ENCODE assay signal across 11 cellular contexts in genomic region chr20:48698507-48699267, GRCh38.
A peak's percentile ranks its signal among the peaks of the same experiment; 100 is the strongest.
DNase-seq lines count a peak whose midpoint lies in the region; ATAC-seq, FAIRE-seq and TF ChIP-seq lines count a peak whose summit lies in the region.
"Had no signal": no experiment of that assay in that cellular context is flagged by ENCODE, and none has a peak within 500 bp of the region (broad histone marks: within the 10 kb centered on the region; RNA-seq: fewer than 3 reads in every experiment).

No MANE protein-coding gene starts in this region.

- no peak overlapping the region for H3K4me3 Mint-ChIP-seq in T-helper 2 cell treated with Interferon-gamma antibody and Interleukin-4, amounts not matched to agents 5 μg/mL and 100 μg/mL, for 36 hours
- H3K4me3 Mint-ChIP-seq: CD8-positive, alpha-beta T cell; nephron had no signal

- H4K8ac ChIP-seq in mesendoderm (ENCODE audit: low read depth, low read length) = no peak overlapping the region

- no peak overlapping the region for H3K18ac ChIP-seq in mesendoderm (ENCODE audit: low read length)

- WGBS in mesendoderm (ENCODE audit: extremely low coverage, insufficient coverage, low lambda C conversion rate) = no CpG with 5 or more reads among the region's 13 CpGs
- WGBS in gastroesophageal sphincter (ENCODE audit: low coverage in 1 of 2), 2 donors = 61 to 91% methylated on average over 4 to 8 of the region's 13 CpGs

- H2BK120ac ChIP-seq in mesendoderm (ENCODE audit: low read depth, low read length) = no peak overlapping the region

- DNase-seq in AG09309 (ENCODE audit: low read depth) = no peak
- peak; percentile 47 for DNase-seq in HuH-7 (ENCODE audit: low spot score)
- no peak for DNase-seq in ascending aorta (ENCODE audit: low spot score in 2 of 2)
- peak; percentile 51 for DNase-seq in mesendoderm
- DNase-seq in T-helper 2 cell = no peak
- DNase-seq in GM12891 (ENCODE audit: insufficient read length, low spot score) = no peak
- DNase-seq in T-helper 2 cell treated with Interferon-gamma antibody and Interleukin-4, amounts not matched to agents 5 μg/mL and 100 μg/mL, for 36 hours (ENCODE audit: low spot score) = no peak
- DNase-seq: CD8-positive, alpha-beta T cell had no signal

- no peak overlapping the region for H2BK15ac ChIP-seq in mesendoderm (replicated peaks; ENCODE audit: low read depth)

- H3K9ac ChIP-seq in mesendoderm (ENCODE audit: low read length) = no peak overlapping the region

- FAIRE-seq in GM12891 (lab: Jason Lieb, UNC) = no peak
- FAIRE-seq: astrocyte had no signal

- no peak overlapping the region for H3K4me2 ChIP-seq in mesendoderm (ENCODE audit: low read length)

- no peaks in the 10 kb centered on the region for H3K79me2 ChIP-seq in mesendoderm (ENCODE audit: control insufficient read depth, insufficient read depth, low read length)

- no peak for ATAC-seq in gastroesophageal sphincter
- ATAC-seq: CD8-positive, alpha-beta T cell had no signal

- TF ChIP-seq POLR2A in GM12891 (IDR thresholded peaks at IDR 0.05; ENCODE audit: low read depth, low read length) (no peak), gastroesophageal sphincter (IDR thresholded peaks at IDR 0.05) (no peak)

- TF ChIP-seq EP300 in gastroesophageal sphincter (IDR thresholded peaks at IDR 0.05) = no peak

- H2AK5ac ChIP-seq in mesendoderm (ENCODE audit: low read length) = no peak overlapping the region

- H3K4ac ChIP-seq in mesendoderm (ENCODE audit: low read depth, low read length) = no peak overlapping the region

- H4K5ac ChIP-seq in mesendoderm (ENCODE audit: low read length) = no peak overlapping the region

- H3K9me3 ChIP-seq in ascending aorta (no peaks in the 10 kb centered on the region), gastroesophageal sphincter (no peaks in the 10 kb centered on the region)

- peak overlapping the region; percentile 86 to 91 for H3K27ac ChIP-seq in ascending aorta
- H3K27ac ChIP-seq in mesendoderm (ENCODE audit: low read depth, low read length) = no peak overlapping the region
- H3K27ac ChIP-seq in gastroesophageal sphincter = peak overlapping the region in 2 of 4 donors; percentile 45 to 55

- TF ChIP-seq CTCF in AG09309 (IDR thresholded peaks at IDR 0.05; ENCODE audit: control insufficient read depth, insufficient read depth, low read depth, low read length, missing control alignments) (peak; percentile 25), ascending aorta (IDR thresholded peaks at IDR 0.05) (no peak), gastroesophageal sphincter (IDR thresholded peaks at IDR 0.05) (no peak)

- peaks cover 30% of the 10 kb centered on the region for H3K36me3 Mint-ChIP-seq in T-helper 2 cell treated with Interferon-gamma antibody and Interleukin-4, amounts not matched to agents 5 μg/mL and 100 μg/mL, for 36 hours (ENCODE audit: low read depth)

- H3K23ac ChIP-seq in mesendoderm (ENCODE audit: low read length) = no peak overlapping the region

- H3K36me3 ChIP-seq in ascending aorta (peaks cover 5 to 15% of the 10 kb centered on the region in 2 donors), mesendoderm (ENCODE audit: control insufficient read depth, insufficient read depth, low read length) (peaks cover 2% of the 10 kb centered on the region), gastroesophageal sphincter (peaks cover 0 to 7% of the 10 kb centered on the region in 2 donors)

- H3K27ac Mint-ChIP-seq in T-helper 2 cell treated with Interferon-gamma antibody and Interleukin-4, amounts not matched to agents 5 μg/mL and 100 μg/mL, for 36 hours = no peak overlapping the region
- H3K27ac Mint-ChIP-seq: CD8-positive, alpha-beta T cell had no signal

- H3K4me1 ChIP-seq in ascending aorta (peaks cover 9 to 40% of the 10 kb centered on the region in 2 donors), mesendoderm (ENCODE audit: control insufficient read depth, low read depth, low read length) (no peaks in the 10 kb centered on the region), gastroesophageal sphincter (peaks cover 0 to 29% (median 6%) of the 10 kb centered on the region in 3 donors)

- H3K56ac ChIP-seq in mesendoderm (ENCODE audit: low read length) = no peak overlapping the region

- no peaks in the 10 kb centered on the region for H3K9me3 Mint-ChIP-seq in T-helper 2 cell treated with Interferon-gamma antibody and Interleukin-4, amounts not matched to agents 5 μg/mL and 100 μg/mL, for 36 hours
- H3K9me3 Mint-ChIP-seq: CD8-positive, alpha-beta T cell; nephron had no signal

- H3K4me1 Mint-ChIP-seq in T-helper 2 cell treated with Interferon-gamma antibody and Interleukin-4, amounts not matched to agents 5 μg/mL and 100 μg/mL, for 36 hours (ENCODE audit: low read depth) = peaks cover 7% of the 10 kb centered on the region

- H3K27me3 Mint-ChIP-seq in T-helper 2 cell treated with Interferon-gamma antibody and Interleukin-4, amounts not matched to agents 5 μg/mL and 100 μg/mL, for 36 hours (ENCODE audit: low read depth) = no peaks in the 10 kb centered on the region

- H3K4me3 ChIP-seq in AG09309 (ENCODE audit: control insufficient read depth, low read depth, low read length) (no peak overlapping the region), ascending aorta (no peak overlapping the region), mesendoderm (ENCODE audit: low read length) (no peak overlapping the region), gastroesophageal sphincter (no peak overlapping the region)

- H3K27me3 ChIP-seq in ascending aorta (no peaks in the 10 kb centered on the region), mesendoderm (ENCODE audit: insufficient read depth, low read length, poor library complexity) (no peaks in the 10 kb centered on the region), gastroesophageal sphincter (no peaks in the 10 kb centered on the region)

- H3K79me1 ChIP-seq in mesendoderm (ENCODE audit: low read length) = peaks cover 1% of the 10 kb centered on the region

- H2BK5ac ChIP-seq in mesendoderm (ENCODE audit: low read length) = no peak overlapping the region

- intact Hi-C loops in ascending aorta (cut with DNase I) = loop anchor here (5.0 kb wide), 1 partner anchor 36 kb away; no protein-coding TSS in a partner anchor

TF ChIP-seq in GM12891, 5 proteins besides CTCF, POLR2A, EP300 and RAD21:
- TF ChIP-seq POU2F2 (IDR thresholded peaks at IDR 0.05; ENCODE audit: low read depth, low read length) = no peak
- TF ChIP-seq PAX5 (IDR thresholded peaks at IDR 0.05; ENCODE audit: insufficient read depth, low read length, severe bottlenecking) = no peak
- no peak for TF ChIP-seq SPI1 (IDR thresholded peaks at IDR 0.05; ENCODE audit: low read depth, low read length)
- TF ChIP-seq POLR2AphosphoS5 (IDR thresholded peaks at IDR 0.05; ENCODE audit: low read depth, low read length) = no peak
- no peak for TF ChIP-seq TAF1 (IDR thresholded peaks at IDR 0.05; ENCODE audit: low read depth, low read length)
TF ChIP-seq in GM12891: peak in this region for 0.

Comparison
In these comparisons a context has a peak if more than half of its experiments do, and no peak if none do; other contexts are left out.
1. DNase-seq: peak in HuH-7 (single experiment) and mesendoderm (single experiment); none in AG09309 (single experiment), ascending aorta (0 of 2), T-helper 2 cell (0 of 5), GM12891 (single experiment) and T-helper 2 cell treated with Interferon-gamma antibody and Interleukin-4, amounts not matched to agents 5 μg/mL and 100 μg/mL, for 36 hours (single experiment).